In genomic region chr6:147103007-147103406, GRCh38 we compare ENCODE assay signal across 2 cellular contexts.
TF ChIP-seq lines count a peak whose summit lies in the region.

No MANE protein-coding gene starts in this region.

TF ChIP-seq in HepG2, 621 proteins besides CTCF, POLR2A, EP300 and RAD21:
- TF ChIP-seq CEBPB (IDR thresholded peaks at IDR 0.05; ENCODE audit: borderline replicate concordance, low read depth, low read length) (peak; percentile 60; the same call in 1 of the 2 replicates), SATB2 (CRISPR knock-in tag; IDR thresholded peaks at IDR 0.05) (no peak), ATF7 (IDR thresholded peaks at IDR 0.05) (peak; percentile 78), ATF7 (CRISPR knock-in tag; IDR thresholded peaks at IDR 0.05) (no peak)

TF ChIP-seq in IMR-90, 13 proteins besides CTCF, POLR2A, EP300 and RAD21:
- TF ChIP-seq ELK1 (IDR thresholded peaks at IDR 0.05; ENCODE audit: borderline replicate concordance, low read depth, low read length) (no peak), MXI1 (IDR thresholded peaks at IDR 0.05; ENCODE audit: borderline replicate concordance, low read depth, low read length) (no peak), BHLHE40 (IDR thresholded peaks at IDR 0.05; ENCODE audit: low read depth, low read length) (no peak), MAZ (IDR thresholded peaks at IDR 0.05; ENCODE audit: borderline replicate concordance, low read depth, low read length) (no peak), SMC3 (IDR thresholded peaks at IDR 0.05; ENCODE audit: low read depth, low read length) (no peak), RCOR1 (IDR thresholded peaks at IDR 0.05; ENCODE audit: insufficient replicate concordance, low read length) (no peak), CEBPB (IDR thresholded peaks at IDR 0.05; ENCODE audit: low read depth, low read length) (peak; percentile 76)
